In the genomic region with DNA sequence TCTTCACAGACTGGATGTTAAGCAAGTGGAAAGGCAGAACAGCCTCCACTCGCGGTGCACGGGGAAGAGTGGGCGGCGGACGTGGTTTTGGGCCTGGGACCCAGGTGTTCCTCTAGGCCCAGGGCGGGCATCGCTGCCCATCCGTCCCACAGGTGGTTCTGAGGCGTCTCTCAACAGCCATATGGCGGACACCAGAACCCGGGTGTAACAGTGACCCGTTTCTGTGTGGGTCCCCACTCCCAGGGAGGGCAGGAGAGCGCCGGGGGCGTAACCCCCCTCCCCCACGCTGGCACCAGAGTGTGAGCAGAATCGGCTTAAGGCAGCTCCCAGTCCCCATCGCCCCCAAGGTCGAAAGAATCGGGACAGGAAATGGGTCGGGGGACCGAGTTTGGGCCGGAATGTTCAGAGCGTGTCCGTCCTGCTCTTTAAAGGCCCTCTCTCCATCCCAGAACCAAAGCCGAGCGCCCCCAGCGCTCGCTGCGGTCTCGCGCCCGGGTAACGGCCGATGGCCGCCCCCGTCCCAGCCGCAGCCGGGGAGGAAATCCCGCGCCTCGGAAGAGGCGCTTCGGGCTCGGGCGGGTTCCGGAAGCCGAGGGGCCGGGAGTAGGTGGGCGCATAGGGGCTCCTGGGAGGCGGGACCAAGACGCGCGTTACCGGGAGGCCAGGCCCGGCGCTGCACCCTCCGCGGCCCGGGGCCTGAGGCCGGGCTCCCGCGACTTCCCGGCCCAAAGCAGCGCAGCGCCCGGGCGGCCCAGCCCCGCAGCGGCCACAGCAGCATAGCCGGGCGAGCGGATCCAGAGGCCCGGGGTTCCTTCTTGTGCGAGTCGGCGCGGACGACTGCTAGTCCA, we compare ENCODE assay signal across 1 cellular context.
A peak's percentile ranks its signal among the peaks of the same experiment; 100 is the strongest.
TF ChIP-seq lines count a peak whose summit lies in the region.

A gene (minus strand): TSS at position 839 of the 848 bp plus-strand sequence. CDS start 61 bp downstream, at position 778.

TF ChIP-seq in HepG2, 621 proteins besides CTCF, POLR2A, EP300 and RAD21 (continued from another document and continues in another):
- TF ChIP-seq, protein P1, sequence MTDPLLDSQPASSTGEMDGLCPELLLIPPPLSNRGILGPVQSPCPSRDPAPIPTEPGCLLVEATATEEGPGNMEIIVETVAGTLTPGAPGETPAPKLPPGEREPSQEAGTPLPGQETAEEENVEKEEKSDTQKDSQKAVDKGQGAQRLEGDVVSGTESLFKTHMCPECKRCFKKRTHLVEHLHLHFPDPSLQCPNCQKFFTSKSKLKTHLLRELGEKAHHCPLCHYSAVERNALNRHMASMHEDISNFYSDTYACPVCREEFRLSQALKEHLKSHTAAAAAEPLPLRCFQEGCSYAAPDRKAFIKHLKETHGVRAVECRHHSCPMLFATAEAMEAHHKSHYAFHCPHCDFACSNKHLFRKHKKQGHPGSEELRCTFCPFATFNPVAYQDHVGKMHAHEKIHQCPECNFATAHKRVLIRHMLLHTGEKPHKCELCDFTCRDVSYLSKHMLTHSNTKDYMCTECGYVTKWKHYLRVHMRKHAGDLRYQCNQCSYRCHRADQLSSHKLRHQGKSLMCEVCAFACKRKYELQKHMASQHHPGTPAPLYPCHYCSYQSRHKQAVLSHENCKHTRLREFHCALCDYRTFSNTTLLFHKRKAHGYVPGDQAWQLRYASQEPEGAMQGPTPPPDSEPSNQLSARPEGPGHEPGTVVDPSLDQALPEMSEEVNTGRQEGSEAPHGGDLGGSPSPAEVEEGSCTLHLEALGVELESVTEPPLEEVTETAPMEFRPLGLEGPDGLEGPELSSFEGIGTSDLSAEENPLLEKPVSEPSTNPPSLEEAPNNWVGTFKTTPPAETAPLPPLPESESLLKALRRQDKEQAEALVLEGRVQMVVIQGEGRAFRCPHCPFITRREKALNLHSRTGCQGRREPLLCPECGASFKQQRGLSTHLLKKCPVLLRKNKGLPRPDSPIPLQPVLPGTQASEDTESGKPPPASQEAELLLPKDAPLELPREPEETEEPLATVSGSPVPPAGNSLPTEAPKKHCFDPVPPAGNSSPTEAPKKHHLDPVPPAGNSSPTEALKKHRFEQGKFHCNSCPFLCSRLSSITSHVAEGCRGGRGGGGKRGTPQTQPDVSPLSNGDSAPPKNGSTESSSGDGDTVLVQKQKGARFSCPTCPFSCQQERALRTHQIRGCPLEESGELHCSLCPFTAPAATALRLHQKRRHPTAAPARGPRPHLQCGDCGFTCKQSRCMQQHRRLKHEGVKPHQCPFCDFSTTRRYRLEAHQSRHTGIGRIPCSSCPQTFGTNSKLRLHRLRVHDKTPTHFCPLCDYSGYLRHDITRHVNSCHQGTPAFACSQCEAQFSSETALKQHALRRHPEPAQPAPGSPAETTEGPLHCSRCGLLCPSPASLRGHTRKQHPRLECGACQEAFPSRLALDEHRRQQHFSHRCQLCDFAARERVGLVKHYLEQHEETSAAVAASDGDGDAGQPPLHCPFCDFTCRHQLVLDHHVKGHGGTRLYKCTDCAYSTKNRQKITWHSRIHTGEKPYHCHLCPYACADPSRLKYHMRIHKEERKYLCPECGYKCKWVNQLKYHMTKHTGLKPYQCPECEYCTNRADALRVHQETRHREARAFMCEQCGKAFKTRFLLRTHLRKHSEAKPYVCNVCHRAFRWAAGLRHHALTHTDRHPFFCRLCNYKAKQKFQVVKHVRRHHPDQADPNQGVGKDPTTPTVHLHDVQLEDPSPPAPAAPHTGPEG (CRISPR knock-in tag; IDR thresholded peaks at IDR 0.05): peak; percentile 65; the same call in 1 of the 2 replicates
- TF ChIP-seq, protein P2, sequence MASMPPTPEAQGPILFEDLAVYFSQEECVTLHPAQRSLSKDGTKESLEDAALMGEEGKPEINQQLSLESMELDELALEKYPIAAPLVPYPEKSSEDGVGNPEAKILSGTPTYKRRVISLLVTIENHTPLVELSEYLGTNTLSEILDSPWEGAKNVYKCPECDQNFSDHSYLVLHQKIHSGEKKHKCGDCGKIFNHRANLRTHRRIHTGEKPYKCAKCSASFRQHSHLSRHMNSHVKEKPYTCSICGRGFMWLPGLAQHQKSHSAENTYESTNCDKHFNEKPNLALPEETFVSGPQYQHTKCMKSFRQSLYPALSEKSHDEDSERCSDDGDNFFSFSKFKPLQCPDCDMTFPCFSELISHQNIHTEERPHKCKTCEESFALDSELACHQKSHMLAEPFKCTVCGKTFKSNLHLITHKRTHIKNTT (CRISPR knock-in tag; IDR thresholded peaks at IDR 0.05): no peak
- TF ChIP-seq XBP1 (CRISPR knock-in tag; IDR thresholded peaks at IDR 0.05): peak; percentile 50; the same call in 1 of the 2 replicates
- TF ChIP-seq, protein P3, sequence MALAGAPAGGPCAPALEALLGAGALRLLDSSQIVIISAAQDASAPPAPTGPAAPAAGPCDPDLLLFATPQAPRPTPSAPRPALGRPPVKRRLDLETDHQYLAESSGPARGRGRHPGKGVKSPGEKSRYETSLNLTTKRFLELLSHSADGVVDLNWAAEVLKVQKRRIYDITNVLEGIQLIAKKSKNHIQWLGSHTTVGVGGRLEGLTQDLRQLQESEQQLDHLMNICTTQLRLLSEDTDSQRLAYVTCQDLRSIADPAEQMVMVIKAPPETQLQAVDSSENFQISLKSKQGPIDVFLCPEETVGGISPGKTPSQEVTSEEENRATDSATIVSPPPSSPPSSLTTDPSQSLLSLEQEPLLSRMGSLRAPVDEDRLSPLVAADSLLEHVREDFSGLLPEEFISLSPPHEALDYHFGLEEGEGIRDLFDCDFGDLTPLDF (CRISPR knock-in tag; IDR thresholded peaks at IDR 0.05): peak; percentile 91
- peak; percentile 8; the same call in 1 of the 2 replicates for TF ChIP-seq STAG1 (CRISPR knock-in tag; IDR thresholded peaks at IDR 0.05)
- 0 out of 2 replicates have a peak, but pooled peaks have one; percentile 57 for TF ChIP-seq GATA4 (IDR thresholded peaks at IDR 0.05; ENCODE audit: borderline replicate concordance, low read depth)
- TF ChIP-seq PAWR (CRISPR knock-in tag; IDR thresholded peaks at IDR 0.05; ENCODE audit: borderline replicate concordance): 0 out of 2 replicates have a peak, but pooled peaks have one; percentile 68
- TF ChIP-seq, protein P4, sequence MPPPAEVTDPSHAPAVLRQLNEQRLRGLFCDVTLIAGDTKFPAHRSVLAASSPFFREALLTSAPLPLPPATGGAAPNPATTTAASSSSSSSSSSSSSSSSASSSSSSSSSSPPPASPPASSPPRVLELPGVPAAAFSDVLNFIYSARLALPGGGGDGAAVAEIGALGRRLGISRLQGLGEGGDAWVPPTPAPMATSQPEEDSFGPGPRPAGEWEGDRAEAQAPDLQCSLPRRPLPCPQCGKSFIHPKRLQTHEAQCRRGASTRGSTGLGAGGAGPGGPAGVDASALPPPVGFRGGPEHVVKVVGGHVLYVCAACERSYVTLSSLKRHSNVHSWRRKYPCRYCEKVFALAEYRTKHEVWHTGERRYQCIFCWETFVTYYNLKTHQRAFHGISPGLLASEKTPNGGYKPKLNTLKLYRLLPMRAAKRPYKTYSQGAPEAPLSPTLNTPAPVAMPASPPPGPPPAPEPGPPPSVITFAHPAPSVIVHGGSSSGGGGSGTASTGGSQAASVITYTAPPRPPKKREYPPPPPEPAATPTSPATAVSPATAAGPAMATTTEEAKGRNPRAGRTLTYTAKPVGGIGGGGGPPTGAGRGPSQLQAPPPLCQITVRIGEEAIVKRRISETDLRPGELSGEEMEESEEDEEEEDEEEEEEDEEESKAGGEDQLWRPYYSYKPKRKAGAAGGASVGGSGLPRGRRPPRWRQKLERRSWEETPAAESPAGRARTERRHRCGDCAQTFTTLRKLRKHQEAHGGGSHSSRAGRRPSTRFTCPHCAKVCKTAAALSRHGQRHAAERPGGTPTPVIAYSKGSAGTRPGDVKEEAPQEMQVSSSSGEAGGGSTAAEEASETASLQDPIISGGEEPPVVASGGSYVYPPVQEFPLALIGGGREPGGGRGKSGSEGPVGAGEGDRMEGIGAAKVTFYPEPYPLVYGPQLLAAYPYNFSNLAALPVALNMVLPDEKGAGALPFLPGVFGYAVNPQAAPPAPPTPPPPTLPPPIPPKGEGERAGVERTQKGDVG (CRISPR knock-in tag; IDR thresholded peaks at IDR 0.05; ENCODE audit: borderline replicate concordance): peak; percentile 99
- TF ChIP-seq SATB2 (CRISPR knock-in tag; IDR thresholded peaks at IDR 0.05): 0 out of 2 replicates have a peak, but pooled peaks have one; percentile 17
- TF ChIP-seq ZC3H4 (CRISPR knock-in tag; IDR thresholded peaks at IDR 0.05; ENCODE audit: borderline replicate concordance): no peak; the same call in 1 of the 2 replicates
- 0 out of 2 replicates have a peak, but pooled peaks have one; percentile 31 for TF ChIP-seq FOXK1 (CRISPR knock-in tag; IDR thresholded peaks at IDR 0.05; ENCODE audit: borderline replicate concordance, low read depth)
- TF ChIP-seq ZNF550 (CRISPR knock-in tag; IDR thresholded peaks at IDR 0.05; ENCODE audit: borderline replicate concordance): 0 out of 2 replicates have a peak, but pooled peaks have one; percentile 83
- TF ChIP-seq SRSF9 (IDR thresholded peaks at IDR 0.05; ENCODE audit: borderline replicate concordance, insufficient read depth, low read depth, low read length, poor library complexity, severe bottlenecking): no peak
- peak; percentile 58; the same call in 1 of the 2 replicates for TF ChIP-seq ZNF232 (CRISPR knock-in tag; IDR thresholded peaks at IDR 0.05; ENCODE audit: borderline replicate concordance)
- peak; percentile 57; the same call in 1 of the 2 replicates for TF ChIP-seq NR2F2 (IDR thresholded peaks at IDR 0.05; ENCODE audit: borderline replicate concordance, low read depth)
- peak; percentile 94 for TF ChIP-seq GABPB1 (CRISPR knock-in tag; IDR thresholded peaks at IDR 0.05)
- peak; percentile 42; the same call in 1 of the 2 replicates for TF ChIP-seq ISL2 (CRISPR knock-in tag; IDR thresholded peaks at IDR 0.05)
- TF ChIP-seq, protein P5, sequence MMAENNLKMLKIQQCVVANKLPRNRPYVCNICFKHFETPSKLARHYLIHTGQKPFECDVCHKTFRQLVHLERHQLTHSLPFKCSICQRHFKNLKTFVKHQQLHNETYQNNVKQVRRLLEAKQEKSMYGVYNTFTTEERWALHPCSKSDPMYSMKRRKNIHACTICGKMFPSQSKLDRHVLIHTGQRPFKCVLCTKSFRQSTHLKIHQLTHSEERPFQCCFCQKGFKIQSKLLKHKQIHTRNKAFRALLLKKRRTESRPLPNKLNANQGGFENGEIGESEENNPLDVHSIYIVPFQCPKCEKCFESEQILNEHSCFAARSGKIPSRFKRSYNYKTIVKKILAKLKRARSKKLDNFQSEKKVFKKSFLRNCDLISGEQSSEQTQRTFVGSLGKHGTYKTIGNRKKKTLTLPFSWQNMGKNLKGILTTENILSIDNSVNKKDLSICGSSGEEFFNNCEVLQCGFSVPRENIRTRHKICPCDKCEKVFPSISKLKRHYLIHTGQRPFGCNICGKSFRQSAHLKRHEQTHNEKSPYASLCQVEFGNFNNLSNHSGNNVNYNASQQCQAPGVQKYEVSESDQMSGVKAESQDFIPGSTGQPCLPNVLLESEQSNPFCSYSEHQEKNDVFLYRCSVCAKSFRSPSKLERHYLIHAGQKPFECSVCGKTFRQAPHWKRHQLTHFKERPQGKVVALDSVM (CRISPR knock-in tag; IDR thresholded peaks at IDR 0.05): peak; percentile 72
- TF ChIP-seq, protein P6, sequence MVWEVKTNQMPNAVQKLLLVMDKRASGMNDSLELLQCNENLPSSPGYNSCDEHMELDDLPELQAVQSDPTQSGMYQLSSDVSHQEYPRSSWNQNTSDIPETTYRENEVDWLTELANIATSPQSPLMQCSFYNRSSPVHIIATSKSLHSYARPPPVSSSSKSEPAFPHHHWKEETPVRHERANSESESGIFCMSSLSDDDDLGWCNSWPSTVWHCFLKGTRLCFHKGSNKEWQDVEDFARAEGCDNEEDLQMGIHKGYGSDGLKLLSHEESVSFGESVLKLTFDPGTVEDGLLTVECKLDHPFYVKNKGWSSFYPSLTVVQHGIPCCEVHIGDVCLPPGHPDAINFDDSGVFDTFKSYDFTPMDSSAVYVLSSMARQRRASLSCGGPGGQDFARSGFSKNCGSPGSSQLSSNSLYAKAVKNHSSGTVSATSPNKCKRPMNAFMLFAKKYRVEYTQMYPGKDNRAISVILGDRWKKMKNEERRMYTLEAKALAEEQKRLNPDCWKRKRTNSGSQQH (CRISPR knock-in tag; IDR thresholded peaks at IDR 0.05; ENCODE audit: low read depth): peak; percentile 56; the same call in 1 of the 2 replicates
- no peak for TF ChIP-seq ZNF619 (CRISPR knock-in tag; IDR thresholded peaks at IDR 0.05)
- peak; percentile 57 for TF ChIP-seq XRCC5 (optimal IDR thresholded peaks at IDR 0.05; ENCODE audit: low read length)
- TF ChIP-seq, protein P7, sequence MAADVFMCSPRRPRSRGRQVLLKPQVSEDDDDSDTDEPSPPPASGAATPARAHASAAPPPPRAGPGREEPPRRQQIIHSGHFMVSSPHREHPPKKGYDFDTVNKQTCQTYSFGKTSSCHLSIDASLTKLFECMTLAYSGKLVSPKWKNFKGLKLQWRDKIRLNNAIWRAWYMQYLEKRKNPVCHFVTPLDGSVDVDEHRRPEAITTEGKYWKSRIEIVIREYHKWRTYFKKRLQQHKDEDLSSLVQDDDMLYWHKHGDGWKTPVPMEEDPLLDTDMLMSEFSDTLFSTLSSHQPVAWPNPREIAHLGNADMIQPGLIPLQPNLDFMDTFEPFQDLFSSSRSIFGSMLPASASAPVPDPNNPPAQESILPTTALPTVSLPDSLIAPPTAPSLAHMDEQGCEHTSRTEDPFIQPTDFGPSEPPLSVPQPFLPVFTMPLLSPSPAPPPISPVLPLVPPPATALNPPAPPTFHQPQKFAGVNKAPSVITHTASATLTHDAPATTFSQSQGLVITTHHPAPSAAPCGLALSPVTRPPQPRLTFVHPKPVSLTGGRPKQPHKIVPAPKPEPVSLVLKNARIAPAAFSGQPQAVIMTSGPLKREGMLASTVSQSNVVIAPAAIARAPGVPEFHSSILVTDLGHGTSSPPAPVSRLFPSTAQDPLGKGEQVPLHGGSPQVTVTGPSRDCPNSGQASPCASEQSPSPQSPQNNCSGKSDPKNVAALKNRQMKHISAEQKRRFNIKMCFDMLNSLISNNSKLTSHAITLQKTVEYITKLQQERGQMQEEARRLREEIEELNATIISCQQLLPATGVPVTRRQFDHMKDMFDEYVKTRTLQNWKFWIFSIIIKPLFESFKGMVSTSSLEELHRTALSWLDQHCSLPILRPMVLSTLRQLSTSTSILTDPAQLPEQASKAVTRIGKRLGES (CRISPR knock-in tag; IDR thresholded peaks at IDR 0.05; ENCODE audit: borderline replicate concordance): peak; percentile 63; the same call in 1 of the 2 replicates
- TF ChIP-seq ZNF761 (CRISPR knock-in tag; conservative IDR thresholded peaks at IDR 0.05): no peak; the same call in 1 of the 2 replicates
- peak; percentile 81; the same call in 1 of the 2 replicates for TF ChIP-seq SALL2 (CRISPR knock-in tag; IDR thresholded peaks at IDR 0.05)
- TF ChIP-seq RFX3 (CRISPR knock-in tag; IDR thresholded peaks at IDR 0.05): no peak
- TF ChIP-seq, protein P8, sequence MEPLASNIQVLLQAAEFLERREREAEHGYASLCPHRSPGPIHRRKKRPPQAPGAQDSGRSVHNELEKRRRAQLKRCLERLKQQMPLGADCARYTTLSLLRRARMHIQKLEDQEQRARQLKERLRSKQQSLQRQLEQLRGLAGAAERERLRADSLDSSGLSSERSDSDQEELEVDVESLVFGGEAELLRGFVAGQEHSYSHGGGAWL (CRISPR knock-in tag; IDR thresholded peaks at IDR 0.05): peak; percentile 85; the same call in 1 of the 2 replicates
- TF ChIP-seq BCL6 (CRISPR knock-in tag; IDR thresholded peaks at IDR 0.05): 0 out of 2 replicates have a peak, but pooled peaks have one; percentile 16
- no peak for TF ChIP-seq PCBP2 (optimal IDR thresholded peaks at IDR 0.05; ENCODE audit: low read depth, low read length, poor library complexity, severe bottlenecking)
- peak; percentile 81 for TF ChIP-seq TAF1 (CRISPR knock-in tag; IDR thresholded peaks at IDR 0.05)
- no peak for TF ChIP-seq ZNF44 (CRISPR knock-in tag; IDR thresholded peaks at IDR 0.05)
- peak; percentile 61; the same call in 1 of the 2 replicates for TF ChIP-seq DR1 (CRISPR knock-in tag; IDR thresholded peaks at IDR 0.05)
- peak; percentile 90 for TF ChIP-seq KLF12 (CRISPR knock-in tag; IDR thresholded peaks at IDR 0.05; ENCODE audit: borderline replicate concordance)
